8 cellular contexts compared by ENCODE assay signal in the genomic region with DNA sequence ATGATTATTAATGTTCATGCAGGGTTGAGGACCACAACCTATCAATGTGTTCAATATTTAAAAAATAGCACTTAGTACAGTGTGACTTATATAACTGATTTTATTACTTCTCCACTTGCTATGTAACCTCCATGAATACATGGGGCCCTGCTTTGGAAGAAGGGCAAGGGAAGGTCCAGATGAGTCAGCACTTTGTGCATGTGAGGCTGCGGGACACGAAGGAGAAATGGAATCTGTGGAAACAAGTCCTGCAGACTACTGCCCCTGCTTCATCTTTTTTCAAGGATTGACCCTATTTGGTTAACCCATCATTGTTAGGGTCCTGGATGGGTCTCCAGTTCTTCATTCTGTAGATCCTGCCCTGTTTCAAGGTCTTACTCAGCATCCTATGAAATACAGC. TPM values are rescaled to one million over a fixed set of nuclear protein-coding genes. Genes with fewer than 3 reads are reported as not detected.
DNase-seq lines count a peak whose midpoint lies in the region; ATAC-seq and TF ChIP-seq lines count a peak whose summit lies in the region.

No MANE protein-coding gene starts in this region.

- DNase-seq in DMS53 treated with DMSO at 0.1 percent for 48 hours (lab: John Stamatoyannopoulos, UW; ENCODE audit: unreplicated experiment) (peak; percentile 21), NCI-H69 (lab: John Stamatoyannopoulos, UW) (peak; percentile 0), dedifferentiated amniotic fluid mesenchymal stem cell (ENCODE audit: extremely low spot score) (peak; percentile 68), neural progenitor cell (ENCODE audit: low spot score) (peak; percentile 9), esophagus squamous epithelium (lab: John Stamatoyannopoulos, UW) (no peak), NCI-H748 (lab: John Stamatoyannopoulos, UW; ENCODE audit: unreplicated experiment) (no peak), endothelial cell (ENCODE audit: low spot score) (no peak)

- H3K4me3 Mint-ChIP-seq in neural progenitor cell (peak overlapping the region; percentile 95), endothelial cell (ENCODE audit: unreplicated experiment) (no peak overlapping the region)

- H3K4me3 ChIP-seq in neural progenitor cell: no peak overlapping the region
- peak overlapping the region in 1 of 4 donors; percentile 99 for H3K4me3 ChIP-seq in esophagus squamous epithelium

- H3F3A ChIP-seq in neural progenitor cell (ENCODE audit: low read depth): no peaks in the 10 kb centered on the region

- no peak overlapping the region for H2AFZ ChIP-seq in neural progenitor cell (replicated peaks)

- H3K27ac Mint-ChIP-seq in neural progenitor cell: no peak overlapping the region
- no peak overlapping the region for H3K27ac Mint-ChIP-seq in endothelial cell (ENCODE audit: unreplicated experiment)

- H3K27me3 ChIP-seq in neural progenitor cell: peaks cover 8% of the 10 kb centered on the region
- no peaks in the 10 kb centered on the region for H3K27me3 ChIP-seq in esophagus squamous epithelium

- no peak overlapping the region for H3K9ac ChIP-seq in neural progenitor cell

- H3K27me3 Mint-ChIP-seq in neural progenitor cell (ENCODE audit: insufficient read depth, low read depth) (peaks cover 3% of the 10 kb centered on the region), endothelial cell (ENCODE audit: unreplicated experiment) (peaks cover 8% of the 10 kb centered on the region)

- no peaks in the 10 kb centered on the region for H3K36me3 ChIP-seq in neural progenitor cell
- peaks cover 0 to 31% (median 0%) of the 10 kb centered on the region in 3 donors for H3K36me3 ChIP-seq in esophagus squamous epithelium

- H3K36me3 Mint-ChIP-seq in neural progenitor cell: no peaks in the 10 kb centered on the region
- peaks cover 25% of the 10 kb centered on the region for H3K36me3 Mint-ChIP-seq in endothelial cell (ENCODE audit: low read depth, unreplicated experiment)

- H3K9me3 ChIP-seq in neural progenitor cell (ENCODE audit: low read depth) (no peaks in the 10 kb centered on the region), esophagus squamous epithelium (no peaks in the 10 kb centered on the region)

- peaks cover 27% of the 10 kb centered on the region for H3K79me2 ChIP-seq in neural progenitor cell (ENCODE audit: low read depth)

- no peaks in the 10 kb centered on the region for H4K20me1 ChIP-seq in neural progenitor cell (ENCODE audit: low read depth)

- ATAC-seq in HG03342 (IDR thresholded peaks at IDR 0.05; ENCODE audit: unreplicated experiment): no peak

- H3K4me1 ChIP-seq in neural progenitor cell (peaks cover 16% of the 10 kb centered on the region), esophagus squamous epithelium (peaks cover 8 to 44% (median 13%) of the 10 kb centered on the region in 3 donors)

- H3K27ac ChIP-seq in neural progenitor cell: no peak overlapping the region
- H3K27ac ChIP-seq in esophagus squamous epithelium: peak overlapping the region in 1 of 4 donors; percentile 87

- TF ChIP-seq POLR2A in esophagus squamous epithelium (IDR thresholded peaks at IDR 0.05): no peak

- H3K4me1 Mint-ChIP-seq in neural progenitor cell (peaks cover 22% of the 10 kb centered on the region), endothelial cell (ENCODE audit: unreplicated experiment) (peaks cover 34% of the 10 kb centered on the region)

- H3K4me2 ChIP-seq in neural progenitor cell: peak overlapping the region; percentile 80

- intact Hi-C loops in esophagus squamous epithelium (cut with DNase I): no loop called here

- 39 to 57% methylated on average over 2 of the region's 2 CpGs for whole genome bisulfite sequencing in esophagus squamous epithelium, 2 donors

- TF ChIP-seq CTCF in neural progenitor cell (IDR thresholded peaks at IDR 0.05) (no peak), esophagus squamous epithelium (IDR thresholded peaks at IDR 0.05) (no peak), endothelial cell (IDR thresholded peaks at IDR 0.05; ENCODE audit: unreplicated experiment) (no peak)

- H3K9me3 Mint-ChIP-seq in neural progenitor cell (no peaks in the 10 kb centered on the region), endothelial cell (ENCODE audit: unreplicated experiment) (no peaks in the 10 kb centered on the region)

RNA-seq across cellular contexts. Expression of gene NXPE3, which starts 1.6 kb away (rescaled TPM):
- total RNA-seq in neural progenitor cell (ENCODE audit: low replicate concordance) (9.4 and 9.6 TPM in 2 replicates), esophagus squamous epithelium (1 to 10 TPM; 1.1 to 6.5 (median 2.5) TPM), endothelial cell (ENCODE audit: unreplicated experiment) (20.3 TPM)

RNA-seq across cellular contexts. Expression of gene CEP97, which starts 56.2 kb away (rescaled TPM):
- total RNA-seq in neural progenitor cell (ENCODE audit: low replicate concordance): 38.2 and 46.1 TPM in 2 replicates
- 1 to 10 TPM; 3.0 to 6.7 (median 5.9) TPM for total RNA-seq in esophagus squamous epithelium
- total RNA-seq in endothelial cell (ENCODE audit: unreplicated experiment): 7.2 TPM

Comparison
In these comparisons a context has a peak if more than half of its experiments do, and no peak if none do; other contexts are left out.
1. DNase-seq: peak in DMS53 treated with DMSO at 0.1 percent for 48 hours (single experiment), NCI-H69 (single experiment), dedifferentiated amniotic fluid mesenchymal stem cell (single experiment) and neural progenitor cell (single experiment); none in esophagus squamous epithelium (single experiment), NCI-H748 (single experiment) and endothelial cell (single experiment).